ENCODE assay signal across 11 cellular contexts in genomic region chr12:94175763-94176660, GRCh38. TPM values are rescaled to one million over a fixed set of nuclear protein-coding genes. Genes with fewer than 3 reads are reported as not detected.
A peak's percentile ranks its signal among the peaks of the same experiment; 100 is the strongest.
DNase-seq lines count a peak whose midpoint lies in the region; ATAC-seq and TF ChIP-seq lines count a peak whose summit lies in the region.
"Had no signal": no experiment of that assay in that cellular context is flagged by ENCODE, and none has a peak within 500 bp of the region (broad histone marks: within the 10 kb centered on the region; RNA-seq: fewer than 3 reads in every experiment).

No MANE protein-coding gene starts in this region.

- no peaks in the 10 kb centered on the region for H3K27me3 Mint-ChIP-seq in memory B cell
- peaks cover 4% of the 10 kb centered on the region for H3K27me3 Mint-ChIP-seq in endothelial cell (ENCODE audit: unreplicated experiment)
- H3K27me3 Mint-ChIP-seq: naive thymus-derived CD8-positive, alpha-beta T cell had no signal

- TF ChIP-seq CTCF in endothelial cell (IDR thresholded peaks at IDR 0.05; ENCODE audit: unreplicated experiment), result no peak

- H3K9me3 Mint-ChIP-seq in memory B cell (peaks cover 5% of the 10 kb centered on the region), endothelial cell (ENCODE audit: unreplicated experiment) (no peaks in the 10 kb centered on the region)

- H3K4me3 Mint-ChIP-seq in memory B cell, result peak overlapping the region; percentile 39
- H3K4me3 Mint-ChIP-seq in endothelial cell (ENCODE audit: unreplicated experiment), result no peak overlapping the region

- H3K36me3 Mint-ChIP-seq in memory B cell (peaks cover 28% of the 10 kb centered on the region), endothelial cell (ENCODE audit: low read depth, unreplicated experiment) (peaks cover 5% of the 10 kb centered on the region)

- H3K4me1 Mint-ChIP-seq in memory B cell (peaks cover 45% of the 10 kb centered on the region), endothelial cell (ENCODE audit: unreplicated experiment) (peaks cover 8% of the 10 kb centered on the region)

- H3K27ac Mint-ChIP-seq in memory B cell (peak overlapping the region; percentile 26), endothelial cell (ENCODE audit: unreplicated experiment) (no peak overlapping the region)

- ATAC-seq in memory B cell (ENCODE audit: low read depth) (no peak), HG03196 (IDR thresholded peaks at IDR 0.05; ENCODE audit: unreplicated experiment) (no peak)
- ATAC-seq: naive thymus-derived CD8-positive, alpha-beta T cell had no signal

- DNase-seq in Daoy (ENCODE audit: low read depth) (peak; percentile 17), HCEC 1CT (peak; percentile 51), SIG-M5 (lab: John Stamatoyannopoulos, UW) (peak; percentile 11), memory B cell (ENCODE audit: low spot score in 2 of 2) (no peak), HT-29 (ENCODE audit: low spot score) (no peak), GM19240 (ENCODE audit: insufficient read length, low spot score) (no peak), endothelial cell (ENCODE audit: low spot score) (no peak)
- DNase-seq: DMS53; naive thymus-derived CD8-positive, alpha-beta T cell; NCI-H2107 had no signal

RNA-seq across cellular contexts. Expression of gene PLXNC1, which starts 27.6 kb away (rescaled TPM):
- total RNA-seq in Daoy (2014; rRNA removed; shearing (Covaris generic)), result 2.1 and 4.0 TPM in 2 replicates
- total RNA-seq in HT-29 (2014; rRNA removed; shearing (Covaris generic)), result 0.05 TPM in 1 of 2 replicates, not detected in the other
- total RNA-seq in endothelial cell (ENCODE audit: unreplicated experiment), result 1.1 TPM

Comparison
In these comparisons a context has a peak if more than half of its experiments do, and no peak if none do; other contexts are left out.
1. DNase-seq: peak in Daoy (single experiment), HCEC 1CT (single experiment) and SIG-M5 (single experiment); none in memory B cell (0 of 2), HT-29 (single experiment), GM19240 (single experiment) and endothelial cell (single experiment).